ENCODE assay signal across 1 cellular context in genomic region chrY:12453318-12453717, GRCh38.
DNase-seq lines count a peak whose midpoint lies in the region; ATAC-seq and TF ChIP-seq lines count a peak whose summit lies in the region.
"Not testable (repeated sequence)": the region's sequence is repeated elsewhere in the genome, so short reads cannot be mapped to it uniquely, and the experiment has no call there.

No MANE protein-coding gene starts in this region.

- not testable (repeated sequence) for H3K9me3 ChIP-seq in RWPE2 (ENCODE audit: severe bottlenecking)

- H3K4me1 ChIP-seq in RWPE2 (ENCODE audit: insufficient read depth, poor library complexity, severe bottlenecking): not testable (repeated sequence)

- not testable (repeated sequence) for H3K36me3 ChIP-seq in RWPE2 (ENCODE audit: low read depth)

- H3K27ac ChIP-seq in RWPE2 (ENCODE audit: poor library complexity, severe bottlenecking): not testable (repeated sequence)

- H3K27me3 ChIP-seq in RWPE2 (ENCODE audit: insufficient read depth, poor library complexity, severe bottlenecking): not testable (repeated sequence)

- peak; percentile 58 for DNase-seq in RWPE2 (ENCODE audit: low spot score)

- not testable (repeated sequence) for ATAC-seq in RWPE2 (ENCODE audit: low read depth)

- H3K4me3 ChIP-seq in RWPE2 (ENCODE audit: severe bottlenecking): not testable (repeated sequence)

- TF ChIP-seq CTCF in RWPE2 (IDR thresholded peaks at IDR 0.05; ENCODE audit: poor library complexity, severe bottlenecking): not testable (repeated sequence)
